25 cellular contexts compared by ENCODE assay signal in the genomic region with DNA sequence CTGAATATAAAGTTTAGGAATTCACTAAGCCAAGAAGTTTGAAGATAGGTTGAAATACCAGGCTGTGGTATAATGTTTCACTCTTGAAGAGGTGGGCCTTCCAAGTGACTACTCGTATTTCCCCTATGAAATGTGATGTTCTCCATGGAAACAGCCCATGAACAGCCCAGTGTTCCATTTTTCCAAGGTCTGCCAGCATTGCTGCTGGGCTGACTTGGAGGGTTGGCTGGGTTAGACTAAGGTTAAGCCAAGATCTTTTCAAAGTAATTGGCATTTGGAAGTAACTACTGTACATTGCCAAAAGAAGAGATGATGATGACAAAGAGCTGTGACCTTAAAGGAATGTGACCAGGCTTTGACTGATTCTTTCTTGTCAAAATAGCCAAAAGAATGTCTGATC.
DNase-seq lines count a peak whose midpoint lies in the region; ATAC-seq, FAIRE-seq and TF ChIP-seq lines count a peak whose summit lies in the region.
"Had no signal": no experiment of that assay in that cellular context is flagged by ENCODE, and none has a peak within 500 bp of the region (broad histone marks: within the 10 kb centered on the region; RNA-seq: fewer than 3 reads in every experiment).

No MANE protein-coding gene starts in this region.

- H3K27me3 ChIP-seq in GM23338 (ENCODE audit: insufficient read depth) = no peaks in the 10 kb centered on the region
- H3K27me3 ChIP-seq: colonic mucosa, spleen, uterus had no signal

- H3K79me2 ChIP-seq in GM23338 (replicated peaks; ENCODE audit: insufficient read depth) = no peaks in the 10 kb centered on the region

- no peak overlapping the region for H2AFZ ChIP-seq in GM23338

- no peak for FAIRE-seq in A549 (lab: Jason Lieb, UNC)
- FAIRE-seq in H54 (lab: Jason Lieb, UNC) = peak; percentile 20
- FAIRE-seq in HTR-8/SVneo (lab: Jason Lieb, UNC) = no peak
- FAIRE-seq: frontal cortex, GM18507 had no signal

- no peak overlapping the region for H3K4me3 ChIP-seq in A549
- H3K4me3 ChIP-seq in astrocyte of the spinal cord (ENCODE audit: low read depth, low read length) = no peak overlapping the region
- no peak overlapping the region for H3K4me3 ChIP-seq in GM23338
- H3K4me3 ChIP-seq: colonic mucosa, psoas muscle, spleen, uterus had no signal

- 7% methylated on average over 1 of the region's 1 CpG for WGBS in A549 (ENCODE audit: missing lambda C conversion rate)

- H3K27ac ChIP-seq in A549 (no peak overlapping the region), GM23338 (ENCODE audit: low read depth) (no peak overlapping the region)
- H3K27ac ChIP-seq: colonic mucosa, psoas muscle, uterus had no signal

- peaks cover 3% of the 10 kb centered on the region for H3K27me3 Mint-ChIP-seq in GM23338 (ENCODE audit: insufficient read depth, low read depth, poor library complexity)
- H3K27me3 Mint-ChIP-seq: activated CD4-positive, alpha-beta memory T cell treated with anti-CD3 and anti-CD28 coated beads, Interleukin-2, amount 10 ng/mL, durations not matched to agents 7 days and 5 days; natural killer cell treated with Interleukin-12 subunit alpha and Interleukin-12 subunit beta and Interleukin-15 and Interleukin-18, amount 100 ng/mL, for 72 hours; T-helper 17 cell had no signal

- H3K4me1 ChIP-seq in A549 (peaks cover 17% of the 10 kb centered on the region), GM23338 (ENCODE audit: insufficient read depth) (no peaks in the 10 kb centered on the region)
- H3K4me1 ChIP-seq: colonic mucosa, psoas muscle, uterus had no signal

- H3K4me3 Mint-ChIP-seq in GM23338 = no peak overlapping the region
- H3K4me3 Mint-ChIP-seq: activated CD4-positive, alpha-beta memory T cell treated with anti-CD3 and anti-CD28 coated beads, Interleukin-2, amount 10 ng/mL, durations not matched to agents 7 days and 5 days; CD8-positive, alpha-beta T cell; natural killer cell treated with Interleukin-12 subunit alpha and Interleukin-12 subunit beta and Interleukin-15 and Interleukin-18, amount 100 ng/mL, for 72 hours; T-helper 17 cell had no signal

- in situ Hi-C loops in astrocyte of the spinal cord (cut with HindIII; ENCODE audit: low sequenced_read_pairs) = no loop called here

- H3K36me3 ChIP-seq in GM23338 (ENCODE audit: insufficient read depth) = no peaks in the 10 kb centered on the region
- H3K36me3 ChIP-seq: colonic mucosa, spleen, uterus had no signal

- no peak for TF ChIP-seq EP300 in A549 (IDR thresholded peaks at IDR 0.05)

- H3K9me3 Mint-ChIP-seq in GM23338 = no peaks in the 10 kb centered on the region
- H3K9me3 Mint-ChIP-seq: CD8-positive, alpha-beta T cell had no signal

- no peak overlapping the region for H3K27ac Mint-ChIP-seq in GM23338
- H3K27ac Mint-ChIP-seq: activated CD4-positive, alpha-beta memory T cell treated with anti-CD3 and anti-CD28 coated beads, Interleukin-2, amount 10 ng/mL, durations not matched to agents 7 days and 5 days; CD8-positive, alpha-beta T cell; natural killer cell treated with Interleukin-12 subunit alpha and Interleukin-12 subunit beta and Interleukin-15 and Interleukin-18, amount 100 ng/mL, for 72 hours; T-helper 17 cell had no signal

- H3K9me3 ChIP-seq in A549 = no peaks in the 10 kb centered on the region
- H3K9me3 ChIP-seq: colonic mucosa, psoas muscle, spleen, uterus had no signal

- POLR2A ChIA-PET in A549 (lab: Yijun Ruan, JAX) = no interaction called here

- CTCF ChIA-PET in A549 (lab: Yijun Ruan, JAX) = interaction anchor here (1.4 kb wide), 1 partner anchor 13 kb away, joined by 3 read pairs; no protein-coding TSS in a partner anchor

- H3K36me3 Mint-ChIP-seq in GM23338 (ENCODE audit: low read depth) = no peaks in the 10 kb centered on the region
- H3K36me3 Mint-ChIP-seq: CD8-positive, alpha-beta T cell; natural killer cell treated with Interleukin-12 subunit alpha and Interleukin-12 subunit beta and Interleukin-15 and Interleukin-18, amount 100 ng/mL, for 72 hours had no signal

- TF ChIP-seq RAD21 in A549 (conservative IDR thresholded peaks at IDR 0.05 in 1 of 2, IDR thresholded peaks at IDR 0.05 in 1 of 2) = no peak

- no peaks in the 10 kb centered on the region for H3K9me2 ChIP-seq in GM23338 (ENCODE audit: insufficient read depth)

- no peaks in the 10 kb centered on the region for H3F3A ChIP-seq in GM23338 (replicated peaks; ENCODE audit: low read depth)

- H3K4me1 Mint-ChIP-seq in GM23338 = 0 out of 3 replicates have a peak, but pooled peaks cover 3% of the 10 kb centered on the region
- H3K4me1 Mint-ChIP-seq: activated CD4-positive, alpha-beta memory T cell treated with anti-CD3 and anti-CD28 coated beads, Interleukin-2, amount 10 ng/mL, durations not matched to agents 7 days and 5 days; T-helper 17 cell had no signal

- TF ChIP-seq CTCF in A549 (IDR thresholded peaks at IDR 0.05) = no peak
- TF ChIP-seq CTCF in astrocyte of the spinal cord (IDR thresholded peaks at IDR 0.05; ENCODE audit: low read depth, low read length) = no peak
- TF ChIP-seq CTCF in GM23338 (conservative IDR thresholded peaks at IDR 0.05; ENCODE audit: low read depth in 2 of 2) = no peak

- ATAC-seq in A549 (no peak), GM23338 (no peak), HG02763 (IDR thresholded peaks at IDR 0.05; ENCODE audit: unreplicated experiment) (no peak)
- ATAC-seq: CD8-positive, alpha-beta T cell; natural killer cell treated with Interleukin-12 subunit alpha and Interleukin-12 subunit beta and Interleukin-15 and Interleukin-18, amount 100 ng/mL, for 72 hours; psoas muscle; T-helper 17 cell had no signal

- TF ChIP-seq POLR2A in A549 (IDR thresholded peaks at IDR 0.05; ENCODE audit: low read length) (no peak), H54 (IDR thresholded peaks at IDR 0.05; ENCODE audit: low read depth, low read length) (no peak)

- peak overlapping the region; percentile 14; the same call in 1 of the 3 replicates for H3K4me2 ChIP-seq in A549
- H3K4me2 ChIP-seq in GM23338 = no peak overlapping the region

- no peaks in the 10 kb centered on the region for H4K20me1 ChIP-seq in GM23338 (replicated peaks; ENCODE audit: insufficient read depth)

- DNase-seq in A549 (ENCODE audit: low read depth in 1 of 2, low spot score in 1 of 2) (no peak), H54 (ENCODE audit: insufficient read length, low spot score) (no peak), astrocyte of the spinal cord (ENCODE audit: low read depth, low spot score) (peak; percentile 44), medulla oblongata (ENCODE audit: extremely low spot score) (peak; percentile 31), GM23338 (ENCODE audit: low spot score) (no peak), HTR-8/SVneo (ENCODE audit: insufficient read length, low spot score) (no peak)
- no peak for DNase-seq in stimulated activated CD4-positive, alpha-beta T cell treated with anti-CD3 and anti-CD28 coated beads, Interleukin-4, amount 100 ng/mL, for 4 hours
- DNase-seq: ACHN; activated CD4-positive, alpha-beta memory T cell treated with anti-CD3 and anti-CD28 coated beads, Interleukin-2, amount 10 ng/mL, durations not matched to agents 7 days and 5 days; activated naive CD4-positive, alpha-beta T cell treated with Interleukin-2 at 50 U/mL for 16 hours; aorta; CD8-positive, alpha-beta T cell; colonic mucosa; DMS79 treated with DMSO at 0.1 percent for 48 hours; KBM-7; NCI-H1930; NCI-H524 treated with DMSO at 0.1 percent for 48 hours; psoas muscle; spleen; T-helper 17 cell; uterus had no signal

TF ChIP-seq in A549, 52 proteins besides CTCF, POLR2A, EP300 and RAD21:
- TF ChIP-seq CEBPB (IDR thresholded peaks at IDR 0.05) = no peak
- no peak for TF ChIP-seq KDM1A (IDR thresholded peaks at IDR 0.05; ENCODE audit: low read depth)
- TF ChIP-seq BCL3 (IDR thresholded peaks at IDR 0.05) = no peak
- TF ChIP-seq ZFP36 (IDR thresholded peaks at IDR 0.05; ENCODE audit: borderline replicate concordance, partially characterized antibody) = no peak
- no peak for TF ChIP-seq ESRRA (IDR thresholded peaks at IDR 0.05; ENCODE audit: borderline replicate concordance, low read length)

TF ChIP-seq in GM23338, 12 proteins besides CTCF, POLR2A, EP300 and RAD21:
- no peak for TF ChIP-seq ZNF114 (CRISPR knock-in tag; IDR thresholded peaks at IDR 0.05)

Comparison
In these comparisons a context has a peak if more than half of its experiments do, and no peak if none do; other contexts are left out.
1. DNase-seq: peak in astrocyte of the spinal cord (single experiment) and medulla oblongata (single experiment); none in A549 (0 of 2), H54 (single experiment), stimulated activated CD4-positive, alpha-beta T cell treated with anti-CD3 and anti-CD28 coated beads, Interleukin-4, amount 100 ng/mL, for 4 hours (0 of 2), GM23338 (single experiment) and HTR-8/SVneo (single experiment).